12 cellular contexts compared by ENCODE assay signal in genomic region chr6:140858381-140858971, GRCh38.
A peak's percentile ranks its signal among the peaks of the same experiment; 100 is the strongest.
DNase-seq lines count a peak whose midpoint lies in the region; ATAC-seq and TF ChIP-seq lines count a peak whose summit lies in the region.
"Had no signal": no experiment of that assay in that cellular context is flagged by ENCODE, and none has a peak within 500 bp of the region (broad histone marks: within the 10 kb centered on the region; RNA-seq: fewer than 3 reads in every experiment).

No MANE protein-coding gene starts in this region.

- H3K9me3 ChIP-seq in esophagus (ENCODE audit: control insufficient read depth in 2 of 2, insufficient read depth in 1 of 2, low read depth in 1 of 2, low read length in 1 of 2) (no peaks in the 10 kb centered on the region), smooth muscle cell (replicated peaks; ENCODE audit: low read depth) (no peaks in the 10 kb centered on the region)
- H3K9me3 ChIP-seq: SJSA1 had no signal

- no peak overlapping the region for H3K4me3 ChIP-seq in esophagus (ENCODE audit: low read depth in 1 of 2, low read length in 2 of 2)
- H3K4me3 ChIP-seq in smooth muscle cell = no peak overlapping the region
- H3K4me3 ChIP-seq: SJSA1 had no signal

- H3K27me3 ChIP-seq in esophagus (ENCODE audit: control insufficient read depth in 1 of 2, insufficient read depth in 2 of 2, low read length in 2 of 2) (no peaks in the 10 kb centered on the region), smooth muscle cell (ENCODE audit: low read depth) (no peaks in the 10 kb centered on the region)
- H3K27me3 ChIP-seq: SJSA1 had no signal

- H3F3A ChIP-seq in smooth muscle cell (ENCODE audit: low read depth) = no peaks in the 10 kb centered on the region

- H3K79me2 ChIP-seq in smooth muscle cell (ENCODE audit: low read depth) = no peaks in the 10 kb centered on the region

- H3K9ac ChIP-seq in smooth muscle cell (ENCODE audit: low read depth) = peak overlapping the region; percentile 48

- peak overlapping the region; percentile 11 for H2AFZ ChIP-seq in smooth muscle cell (ENCODE audit: low read depth)

- H3K4me1 ChIP-seq in esophagus (ENCODE audit: control insufficient read depth in 2 of 2, insufficient read depth in 2 of 2, low read length in 1 of 2) = peaks cover 0 to 2% of the 10 kb centered on the region in 2 donors
- no peaks in the 10 kb centered on the region for H3K4me1 ChIP-seq in smooth muscle cell (ENCODE audit: low read depth)

- H3K36me3 ChIP-seq in esophagus (ENCODE audit: control insufficient read depth in 2 of 2, insufficient read depth in 2 of 2, low read length in 1 of 2) (no peaks in the 10 kb centered on the region), smooth muscle cell (ENCODE audit: low read depth) (no peaks in the 10 kb centered on the region)
- H3K36me3 ChIP-seq: SJSA1 had no signal

- H4K20me1 ChIP-seq in smooth muscle cell (ENCODE audit: low read depth) = no peaks in the 10 kb centered on the region

- ATAC-seq in GM18868 (IDR thresholded peaks at IDR 0.05; ENCODE audit: unreplicated experiment) = peak; percentile 55
- ATAC-seq in GM19463 (IDR thresholded peaks at IDR 0.05; ENCODE audit: unreplicated experiment) = no peak
- ATAC-seq in HG02763 (IDR thresholded peaks at IDR 0.05; ENCODE audit: unreplicated experiment) = no peak

- WGBS in esophagus, 2 donors = 53 to 58% methylated on average over 10 of the region's 10 CpGs
- 56% methylated on average over 10 of the region's 10 CpGs for WGBS in smooth muscle cell (ENCODE audit: low lambda C conversion rate)

- no peak for TF ChIP-seq CTCF in smooth muscle cell (IDR thresholded peaks at IDR 0.05; ENCODE audit: borderline replicate concordance, insufficient read depth, poor library complexity, severe bottlenecking)

- H3K27ac ChIP-seq in esophagus (ENCODE audit: low read depth in 2 of 2, low read length in 1 of 2) (peak overlapping the region; percentile 67 to 73), smooth muscle cell (ENCODE audit: low read depth) (peak overlapping the region; percentile 78)
- H3K27ac ChIP-seq: C4-2B, SJSA1 had no signal

- H3K4me2 ChIP-seq in smooth muscle cell = peak overlapping the region; percentile 41

- DNase-seq in RKO (ENCODE audit: low spot score) (peak; percentile 51), smooth muscle cell (lab: John Stamatoyannopoulos, UW; ENCODE audit: unreplicated experiment) (no peak), activated gamma-delta T cell treated with Interleukin-2 at 50 U/mL for 16 hours (no peak), SKM-1 treated with dmso at 0.1 percent for 144 hours (lab: John Stamatoyannopoulos, UW; ENCODE audit: unreplicated experiment) (no peak)
- DNase-seq: activated CD4-positive, alpha-beta T cell treated with anti-CD3 and anti-CD28 coated beads for 4 hours; kidney had no signal
